Comparison of ENCODE assay signal across 2 cellular contexts in genomic region chr1:3454811-3455618, GRCh38.
TF ChIP-seq lines count a peak whose summit lies in the region.

No MANE protein-coding gene starts in this region.

TF ChIP-seq in HCT116, 20 proteins besides CTCF, POLR2A, EP300 and RAD21 (continued from another document):
- TF ChIP-seq, protein P1, sequence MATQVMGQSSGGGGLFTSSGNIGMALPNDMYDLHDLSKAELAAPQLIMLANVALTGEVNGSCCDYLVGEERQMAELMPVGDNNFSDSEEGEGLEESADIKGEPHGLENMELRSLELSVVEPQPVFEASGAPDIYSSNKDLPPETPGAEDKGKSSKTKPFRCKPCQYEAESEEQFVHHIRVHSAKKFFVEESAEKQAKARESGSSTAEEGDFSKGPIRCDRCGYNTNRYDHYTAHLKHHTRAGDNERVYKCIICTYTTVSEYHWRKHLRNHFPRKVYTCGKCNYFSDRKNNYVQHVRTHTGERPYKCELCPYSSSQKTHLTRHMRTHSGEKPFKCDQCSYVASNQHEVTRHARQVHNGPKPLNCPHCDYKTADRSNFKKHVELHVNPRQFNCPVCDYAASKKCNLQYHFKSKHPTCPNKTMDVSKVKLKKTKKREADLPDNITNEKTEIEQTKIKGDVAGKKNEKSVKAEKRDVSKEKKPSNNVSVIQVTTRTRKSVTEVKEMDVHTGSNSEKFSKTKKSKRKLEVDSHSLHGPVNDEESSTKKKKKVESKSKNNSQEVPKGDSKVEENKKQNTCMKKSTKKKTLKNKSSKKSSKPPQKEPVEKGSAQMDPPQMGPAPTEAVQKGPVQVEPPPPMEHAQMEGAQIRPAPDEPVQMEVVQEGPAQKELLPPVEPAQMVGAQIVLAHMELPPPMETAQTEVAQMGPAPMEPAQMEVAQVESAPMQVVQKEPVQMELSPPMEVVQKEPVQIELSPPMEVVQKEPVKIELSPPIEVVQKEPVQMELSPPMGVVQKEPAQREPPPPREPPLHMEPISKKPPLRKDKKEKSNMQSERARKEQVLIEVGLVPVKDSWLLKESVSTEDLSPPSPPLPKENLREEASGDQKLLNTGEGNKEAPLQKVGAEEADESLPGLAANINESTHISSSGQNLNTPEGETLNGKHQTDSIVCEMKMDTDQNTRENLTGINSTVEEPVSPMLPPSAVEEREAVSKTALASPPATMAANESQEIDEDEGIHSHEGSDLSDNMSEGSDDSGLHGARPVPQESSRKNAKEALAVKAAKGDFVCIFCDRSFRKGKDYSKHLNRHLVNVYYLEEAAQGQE (IDR thresholded peaks at IDR 0.05; ENCODE audit: low read depth), result no peak
TF ChIP-seq in HCT116: peak in this region for 0.

TF ChIP-seq in WTC11, 78 proteins besides CTCF, POLR2A, EP300 and RAD21 (continued from another document):
- no peak for TF ChIP-seq E2F4 (CRISPR knock-in tag; IDR thresholded peaks at IDR 0.05; ENCODE audit: borderline replicate concordance, low read depth)
